Comparison of ENCODE assay signal across 10 cellular contexts in genomic region chr4:80592950-80593349, GRCh38.
DNase-seq lines count a peak whose midpoint lies in the region; ATAC-seq and TF ChIP-seq lines count a peak whose summit lies in the region.
"Had no signal": no experiment of that assay in that cellular context is flagged by ENCODE, and none has a peak within 500 bp of the region (broad histone marks: within the 10 kb centered on the region; RNA-seq: fewer than 3 reads in every experiment).

No MANE protein-coding gene starts in this region.

- TF ChIP-seq POLR2A in heart left ventricle (IDR thresholded peaks at IDR 0.05) = no peak

- no peak overlapping the region for H3K27ac ChIP-seq in tibial artery
- no peak overlapping the region for H3K27ac ChIP-seq in heart left ventricle

- no peaks in the 10 kb centered on the region for H3K36me3 Mint-ChIP-seq in progenitor cell of endocrine pancreas (ENCODE audit: insufficient read depth)
- H3K36me3 Mint-ChIP-seq: activated naive CD8-positive, alpha-beta T cell treated with anti-CD3 and anti-CD28 coated beads, Interleukin-2, amount 10 ng/mL, durations not matched to agents 7 days and 5 days; mesothelial cell of epicardium had no signal

- H3K4me1 ChIP-seq in tibial artery = no peaks in the 10 kb centered on the region
- H3K4me1 ChIP-seq in heart left ventricle = no peaks in the 10 kb centered on the region

- DNase-seq in NCI-H510A treated with DMSO at 0.1 percent for 48 hours (lab: John Stamatoyannopoulos, UW) (peak; percentile 8), NCI-H510A (lab: John Stamatoyannopoulos, UW) (no peak), SK-MEL-5 (ENCODE audit: low read depth, low spot score) (peak; percentile 12), progenitor cell of endocrine pancreas (ENCODE audit: low spot score, unreplicated experiment) (no peak), tibial artery (no peak), heart left ventricle (no peak)
- no peak for DNase-seq in effector CD4-positive, alpha-beta T cell
- DNase-seq: activated naive CD8-positive, alpha-beta T cell treated with anti-CD3 and anti-CD28 coated beads, Interleukin-2, amount 10 ng/mL, durations not matched to agents 7 days and 5 days had no signal

- intact Hi-C loops in tibial artery (cut with DNase I; ENCODE audit: low total_unique reads) = no loop called here
- intact Hi-C loops in heart left ventricle (cut with DNase I) = no loop called here

- H3K27me3 ChIP-seq in tibial artery (no peaks in the 10 kb centered on the region), heart left ventricle (no peaks in the 10 kb centered on the region)

- H3K9me3 Mint-ChIP-seq in progenitor cell of endocrine pancreas (ENCODE audit: low read depth) = no peaks in the 10 kb centered on the region
- H3K9me3 Mint-ChIP-seq: mesothelial cell of epicardium had no signal

- H3K9me3 ChIP-seq in tibial artery (no peaks in the 10 kb centered on the region), heart left ventricle (no peaks in the 10 kb centered on the region)

- H3K27me3 Mint-ChIP-seq in progenitor cell of endocrine pancreas = no peaks in the 10 kb centered on the region
- H3K27me3 Mint-ChIP-seq: activated naive CD8-positive, alpha-beta T cell treated with anti-CD3 and anti-CD28 coated beads, Interleukin-2, amount 10 ng/mL, durations not matched to agents 7 days and 5 days had no signal

- no peaks in the 10 kb centered on the region for H3K36me3 ChIP-seq in tibial artery
- no peaks in the 10 kb centered on the region for H3K36me3 ChIP-seq in heart left ventricle

- ATAC-seq in HG02870 (IDR thresholded peaks at IDR 0.05; ENCODE audit: unreplicated experiment) (peak; percentile 78), heart left ventricle (no peak)

- no peak overlapping the region for H3K27ac Mint-ChIP-seq in progenitor cell of endocrine pancreas
- H3K27ac Mint-ChIP-seq: activated naive CD8-positive, alpha-beta T cell treated with anti-CD3 and anti-CD28 coated beads, Interleukin-2, amount 10 ng/mL, durations not matched to agents 7 days and 5 days; mesothelial cell of epicardium had no signal

- TF ChIP-seq CTCF in progenitor cell of endocrine pancreas (IDR thresholded peaks at IDR 0.05; ENCODE audit: unreplicated experiment) (peak; percentile 11), tibial artery (IDR thresholded peaks at IDR 0.05) (no peak), heart left ventricle (IDR thresholded peaks at IDR 0.05) (no peak)

- in situ Hi-C loops in SK-MEL-5 (cut with HindIII; ENCODE audit: low pct_unique_long_range_greater_than_20kb, low sequenced_read_pairs) = no loop called here

- 31 to 52% (median 43%) methylated on average over 2 of the region's 2 CpGs for WGBS in heart left ventricle, 4 donors

- H3K4me1 Mint-ChIP-seq in progenitor cell of endocrine pancreas (ENCODE audit: low read depth) = peaks cover 3% of the 10 kb centered on the region
- H3K4me1 Mint-ChIP-seq: activated naive CD8-positive, alpha-beta T cell treated with anti-CD3 and anti-CD28 coated beads, Interleukin-2, amount 10 ng/mL, durations not matched to agents 7 days and 5 days had no signal

- H3K4me3 ChIP-seq in tibial artery = no peak overlapping the region
- H3K4me3 ChIP-seq in heart left ventricle = no peak overlapping the region

- no peak overlapping the region for H3K4me3 Mint-ChIP-seq in progenitor cell of endocrine pancreas (ENCODE audit: low read depth)
- H3K4me3 Mint-ChIP-seq: activated naive CD8-positive, alpha-beta T cell treated with anti-CD3 and anti-CD28 coated beads, Interleukin-2, amount 10 ng/mL, durations not matched to agents 7 days and 5 days; mesothelial cell of epicardium had no signal

Comparison
In these comparisons a context has a peak if more than half of its experiments do, and no peak if none do; other contexts are left out.
1. DNase-seq: peak in NCI-H510A treated with DMSO at 0.1 percent for 48 hours (single experiment) and SK-MEL-5 (single experiment); none in NCI-H510A (single experiment), progenitor cell of endocrine pancreas (single experiment), effector CD4-positive, alpha-beta T cell (single experiment), tibial artery (0 of 2) and heart left ventricle (0 of 5).